In genomic region chr6:154737424-154737823, GRCh38 we compare ENCODE assay signal across 1 cellular context.
A peak's percentile ranks its signal among the peaks of the same experiment; 100 is the strongest.
TF ChIP-seq lines count a peak whose summit lies in the region.

No MANE protein-coding gene starts in this region.

TF ChIP-seq in K562, 482 proteins besides CTCF, POLR2A, EP300 and RAD21:
- TF ChIP-seq, protein P1, sequence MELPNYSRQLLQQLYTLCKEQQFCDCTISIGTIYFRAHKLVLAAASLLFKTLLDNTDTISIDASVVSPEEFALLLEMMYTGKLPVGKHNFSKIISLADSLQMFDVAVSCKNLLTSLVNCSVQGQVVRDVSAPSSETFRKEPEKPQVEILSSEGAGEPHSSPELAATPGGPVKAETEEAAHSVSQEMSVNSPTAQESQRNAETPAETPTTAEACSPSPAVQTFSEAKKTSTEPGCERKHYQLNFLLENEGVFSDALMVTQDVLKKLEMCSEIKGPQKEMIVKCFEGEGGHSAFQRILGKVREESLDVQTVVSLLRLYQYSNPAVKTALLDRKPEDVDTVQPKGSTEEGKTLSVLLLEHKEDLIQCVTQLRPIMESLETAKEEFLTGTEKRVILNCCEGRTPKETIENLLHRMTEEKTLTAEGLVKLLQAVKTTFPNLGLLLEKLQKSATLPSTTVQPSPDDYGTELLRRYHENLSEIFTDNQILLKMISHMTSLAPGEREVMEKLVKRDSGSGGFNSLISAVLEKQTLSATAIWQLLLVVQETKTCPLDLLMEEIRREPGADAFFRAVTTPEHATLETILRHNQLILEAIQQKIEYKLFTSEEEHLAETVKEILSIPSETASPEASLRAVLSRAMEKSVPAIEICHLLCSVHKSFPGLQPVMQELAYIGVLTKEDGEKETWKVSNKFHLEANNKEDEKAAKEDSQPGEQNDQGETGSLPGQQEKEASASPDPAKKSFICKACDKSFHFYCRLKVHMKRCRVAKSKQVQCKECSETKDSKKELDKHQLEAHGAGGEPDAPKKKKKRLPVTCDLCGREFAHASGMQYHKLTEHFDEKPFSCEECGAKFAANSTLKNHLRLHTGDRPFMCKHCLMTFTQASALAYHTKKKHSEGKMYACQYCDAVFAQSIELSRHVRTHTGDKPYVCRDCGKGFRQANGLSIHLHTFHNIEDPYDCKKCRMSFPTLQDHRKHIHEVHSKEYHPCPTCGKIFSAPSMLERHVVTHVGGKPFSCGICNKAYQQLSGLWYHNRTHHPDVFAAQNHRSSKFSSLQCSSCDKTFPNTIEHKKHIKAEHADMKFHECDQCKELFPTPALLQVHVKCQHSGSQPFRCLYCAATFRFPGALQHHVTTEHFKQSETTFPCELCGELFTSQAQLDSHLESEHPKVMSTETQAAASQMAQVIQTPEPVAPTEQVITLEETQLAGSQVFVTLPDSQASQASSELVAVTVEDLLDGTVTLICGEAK (IDR thresholded peaks at IDR 0.05), result no peak
- TF ChIP-seq, protein P1 (CRISPR knock-in tag; IDR thresholded peaks at IDR 0.05), result peak; percentile 32; the same call in 1 of the 2 replicates
- TF ChIP-seq RBFOX2 (IDR thresholded peaks at IDR 0.05; ENCODE audit: low read depth, low read length) (peak; percentile 47; the same call in 1 of the 2 replicates), SAFB (IDR thresholded peaks at IDR 0.05; ENCODE audit: borderline replicate concordance, low read depth, low read length) (no peak)
